ENCODE assay signal across 1 cellular context in the genomic region with DNA sequence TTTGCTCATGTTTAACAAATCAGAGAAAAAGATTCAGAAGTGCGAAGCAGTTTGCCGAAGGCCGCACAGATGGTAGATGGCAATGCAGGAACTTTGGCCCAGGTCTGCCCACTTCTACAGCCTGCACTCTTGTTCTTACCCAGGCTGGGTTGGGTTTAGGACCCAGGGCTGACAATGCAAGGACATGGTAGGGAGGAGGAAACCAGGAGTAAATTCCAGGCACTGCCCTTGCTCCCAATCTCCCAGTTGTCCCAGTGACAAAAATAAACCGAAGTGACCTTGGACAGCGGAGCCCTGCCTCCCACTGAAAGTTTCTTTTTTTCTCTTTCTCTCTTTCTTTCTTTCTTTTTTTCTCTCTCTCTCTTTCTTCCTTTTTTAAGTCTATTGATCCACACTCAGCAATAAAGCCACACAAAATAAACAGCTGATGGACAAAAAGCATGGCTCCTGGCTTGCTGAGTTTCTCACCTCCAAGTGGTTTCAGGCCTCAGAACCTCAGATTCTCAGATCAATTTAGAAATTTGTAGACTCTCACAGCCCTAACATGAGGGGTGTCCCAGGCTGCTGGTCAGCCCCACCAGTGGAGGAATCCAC.
TF ChIP-seq lines count a peak whose summit lies in the region.

No MANE protein-coding gene starts in this region.

TF ChIP-seq in HepG2, 621 proteins besides CTCF, POLR2A, EP300 and RAD21 (continued from another document and continues in another):
- TF ChIP-seq, protein P1, sequence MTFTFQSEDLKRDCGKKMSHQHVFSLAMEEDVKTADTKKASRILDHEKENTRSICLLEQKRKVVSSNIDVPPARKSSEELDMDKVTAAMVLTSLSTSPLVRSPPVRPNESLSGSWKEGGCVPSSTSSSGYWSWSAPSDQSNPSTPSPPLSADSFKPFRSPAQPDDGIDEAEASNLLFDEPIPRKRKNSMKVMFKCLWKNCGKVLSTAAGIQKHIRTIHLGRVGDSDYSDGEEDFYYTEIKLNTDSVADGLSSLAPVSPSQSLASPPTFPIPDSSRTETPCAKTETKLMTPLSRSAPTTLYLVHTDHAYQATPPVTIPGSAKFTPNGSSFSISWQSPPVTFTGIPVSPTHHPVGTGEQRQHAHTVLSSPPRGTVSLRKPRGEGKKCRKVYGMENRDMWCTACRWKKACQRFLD (CRISPR knock-in tag; IDR thresholded peaks at IDR 0.05; ENCODE audit: borderline replicate concordance) = no peak
- no peak for TF ChIP-seq ZNF33B (CRISPR knock-in tag; IDR thresholded peaks at IDR 0.05)
- TF ChIP-seq MXD4 (CRISPR knock-in tag; IDR thresholded peaks at IDR 0.05) = 0 out of 2 replicates have a peak, but pooled peaks have one; percentile 10
- TF ChIP-seq ASH2L (IDR thresholded peaks at IDR 0.05; ENCODE audit: insufficient read length, low read depth, low read length) = no peak
- TF ChIP-seq HNF4G (IDR thresholded peaks at IDR 0.05; ENCODE audit: borderline replicate concordance, low read depth, low read length) = peak; percentile 57; the same call in 1 of the 2 replicates
- TF ChIP-seq HNF4G (CRISPR knock-in tag; IDR thresholded peaks at IDR 0.05; ENCODE audit: borderline replicate concordance, low read depth) = no peak
- 0 out of 2 replicates have a peak, but pooled peaks have one; percentile 28 for TF ChIP-seq ZSCAN22 (CRISPR knock-in tag; IDR thresholded peaks at IDR 0.05)
- TF ChIP-seq ESRRA (CRISPR knock-in tag; IDR thresholded peaks at IDR 0.05; ENCODE audit: low read depth) = 0 out of 2 replicates have a peak, but pooled peaks have one; percentile 17
- TF ChIP-seq, protein P2, sequence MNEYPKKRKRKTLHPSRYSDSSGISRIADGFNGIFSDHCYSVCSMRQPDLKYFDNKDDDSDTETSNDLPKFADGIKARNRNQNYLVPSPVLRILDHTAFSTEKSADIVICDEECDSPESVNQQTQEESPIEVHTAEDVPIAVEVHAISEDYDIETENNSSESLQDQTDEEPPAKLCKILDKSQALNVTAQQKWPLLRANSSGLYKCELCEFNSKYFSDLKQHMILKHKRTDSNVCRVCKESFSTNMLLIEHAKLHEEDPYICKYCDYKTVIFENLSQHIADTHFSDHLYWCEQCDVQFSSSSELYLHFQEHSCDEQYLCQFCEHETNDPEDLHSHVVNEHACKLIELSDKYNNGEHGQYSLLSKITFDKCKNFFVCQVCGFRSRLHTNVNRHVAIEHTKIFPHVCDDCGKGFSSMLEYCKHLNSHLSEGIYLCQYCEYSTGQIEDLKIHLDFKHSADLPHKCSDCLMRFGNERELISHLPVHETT (CRISPR knock-in tag; conservative IDR thresholded peaks at IDR 0.05) = no peak
- no peak for TF ChIP-seq KDM5B (CRISPR knock-in tag; IDR thresholded peaks at IDR 0.05; ENCODE audit: borderline replicate concordance)
- no peak for TF ChIP-seq ZNF569 (CRISPR knock-in tag; IDR thresholded peaks at IDR 0.05; ENCODE audit: borderline replicate concordance)
- no peak for TF ChIP-seq ZNF34 (CRISPR knock-in tag; IDR thresholded peaks at IDR 0.05; ENCODE audit: borderline replicate concordance)
- no peak for TF ChIP-seq SOX13 (IDR thresholded peaks at IDR 0.05)
- TF ChIP-seq SOX13 (CRISPR knock-in tag; conservative IDR thresholded peaks at IDR 0.05 in 1 of 2, IDR thresholded peaks at IDR 0.05 in 1 of 2) = peak in 1 of 2 experiments; percentile 83; a peak in 2 of 4 replicates
- TF ChIP-seq KAT8 (CRISPR knock-in tag; IDR thresholded peaks at IDR 0.05) = 0 out of 2 replicates have a peak, but pooled peaks have one; percentile 48
- TF ChIP-seq ZNF121 (CRISPR knock-in tag; IDR thresholded peaks at IDR 0.05) = no peak
- TF ChIP-seq, protein P3, sequence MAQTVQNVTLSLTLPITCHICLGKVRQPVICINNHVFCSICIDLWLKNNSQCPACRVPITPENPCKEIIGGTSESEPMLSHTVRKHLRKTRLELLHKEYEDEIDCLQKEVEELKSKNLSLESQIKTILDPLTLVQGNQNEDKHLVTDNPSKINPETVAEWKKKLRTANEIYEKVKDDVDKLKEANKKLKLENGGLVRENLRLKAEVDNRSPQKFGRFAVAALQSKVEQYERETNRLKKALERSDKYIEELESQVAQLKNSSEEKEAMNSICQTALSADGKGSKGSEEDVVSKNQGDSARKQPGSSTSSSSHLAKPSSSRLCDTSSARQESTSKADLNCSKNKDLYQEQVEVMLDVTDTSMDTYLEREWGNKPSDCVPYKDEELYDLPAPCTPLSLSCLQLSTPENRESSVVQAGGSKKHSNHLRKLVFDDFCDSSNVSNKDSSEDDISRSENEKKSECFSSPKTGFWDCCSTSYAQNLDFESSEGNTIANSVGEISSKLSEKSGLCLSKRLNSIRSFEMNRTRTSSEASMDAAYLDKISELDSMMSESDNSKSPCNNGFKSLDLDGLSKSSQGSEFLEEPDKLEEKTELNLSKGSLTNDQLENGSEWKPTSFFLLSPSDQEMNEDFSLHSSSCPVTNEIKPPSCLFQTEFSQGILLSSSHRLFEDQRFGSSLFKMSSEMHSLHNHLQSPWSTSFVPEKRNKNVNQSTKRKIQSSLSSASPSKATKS (CRISPR knock-in tag; IDR thresholded peaks at IDR 0.05) = no peak
- no peak for TF ChIP-seq ZEB1 (IDR thresholded peaks at IDR 0.05; ENCODE audit: insufficient replicate concordance, low read depth)
- peak; percentile 63 for TF ChIP-seq RARA (CRISPR knock-in tag; IDR thresholded peaks at IDR 0.05)
- TF ChIP-seq, protein P4, sequence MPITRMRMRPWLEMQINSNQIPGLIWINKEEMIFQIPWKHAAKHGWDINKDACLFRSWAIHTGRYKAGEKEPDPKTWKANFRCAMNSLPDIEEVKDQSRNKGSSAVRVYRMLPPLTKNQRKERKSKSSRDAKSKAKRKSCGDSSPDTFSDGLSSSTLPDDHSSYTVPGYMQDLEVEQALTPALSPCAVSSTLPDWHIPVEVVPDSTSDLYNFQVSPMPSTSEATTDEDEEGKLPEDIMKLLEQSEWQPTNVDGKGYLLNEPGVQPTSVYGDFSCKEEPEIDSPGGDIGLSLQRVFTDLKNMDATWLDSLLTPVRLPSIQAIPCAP (CRISPR knock-in tag; IDR thresholded peaks at IDR 0.05; ENCODE audit: low read depth) = no peak
- TF ChIP-seq SOX5 (CRISPR knock-in tag; IDR thresholded peaks at IDR 0.05; ENCODE audit: borderline replicate concordance) = peak; percentile 66; the same call in 1 of the 2 replicates
- no peak for TF ChIP-seq HDAC6 (IDR thresholded peaks at IDR 0.05; ENCODE audit: low read depth, low read length)
- TF ChIP-seq REXO4 (CRISPR knock-in tag; IDR thresholded peaks at IDR 0.05; ENCODE audit: borderline replicate concordance) = no peak
- 0 out of 2 replicates have a peak, but pooled peaks have one; percentile 65 for TF ChIP-seq ZNF333 (CRISPR knock-in tag; IDR thresholded peaks at IDR 0.05; ENCODE audit: borderline replicate concordance)
- peak; percentile 61; the same call in 1 of the 2 replicates for TF ChIP-seq PPARG (CRISPR knock-in tag; conservative IDR thresholded peaks at IDR 0.05)
- TF ChIP-seq ZFP62 (CRISPR knock-in tag; IDR thresholded peaks at IDR 0.05) = no peak
- TF ChIP-seq KDM6A (CRISPR knock-in tag; IDR thresholded peaks at IDR 0.05; ENCODE audit: low read depth) = no peak
- TF ChIP-seq SRSF1 (optimal IDR thresholded peaks at IDR 0.05; ENCODE audit: low read depth, low read length) = no peak
- TF ChIP-seq, protein P5, sequence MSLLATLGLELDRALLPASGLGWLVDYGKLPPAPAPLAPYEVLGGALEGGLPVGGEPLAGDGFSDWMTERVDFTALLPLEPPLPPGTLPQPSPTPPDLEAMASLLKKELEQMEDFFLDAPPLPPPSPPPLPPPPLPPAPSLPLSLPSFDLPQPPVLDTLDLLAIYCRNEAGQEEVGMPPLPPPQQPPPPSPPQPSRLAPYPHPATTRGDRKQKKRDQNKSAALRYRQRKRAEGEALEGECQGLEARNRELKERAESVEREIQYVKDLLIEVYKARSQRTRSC (CRISPR knock-in tag; IDR thresholded peaks at IDR 0.05; ENCODE audit: low read depth) = no peak
- TF ChIP-seq FOXO1 (CRISPR knock-in tag; IDR thresholded peaks at IDR 0.05) = 0 out of 2 replicates have a peak, but pooled peaks have one; percentile 23
- TF ChIP-seq ZNF850 (CRISPR knock-in tag; conservative IDR thresholded peaks at IDR 0.05) = no peak
- TF ChIP-seq, protein P6, sequence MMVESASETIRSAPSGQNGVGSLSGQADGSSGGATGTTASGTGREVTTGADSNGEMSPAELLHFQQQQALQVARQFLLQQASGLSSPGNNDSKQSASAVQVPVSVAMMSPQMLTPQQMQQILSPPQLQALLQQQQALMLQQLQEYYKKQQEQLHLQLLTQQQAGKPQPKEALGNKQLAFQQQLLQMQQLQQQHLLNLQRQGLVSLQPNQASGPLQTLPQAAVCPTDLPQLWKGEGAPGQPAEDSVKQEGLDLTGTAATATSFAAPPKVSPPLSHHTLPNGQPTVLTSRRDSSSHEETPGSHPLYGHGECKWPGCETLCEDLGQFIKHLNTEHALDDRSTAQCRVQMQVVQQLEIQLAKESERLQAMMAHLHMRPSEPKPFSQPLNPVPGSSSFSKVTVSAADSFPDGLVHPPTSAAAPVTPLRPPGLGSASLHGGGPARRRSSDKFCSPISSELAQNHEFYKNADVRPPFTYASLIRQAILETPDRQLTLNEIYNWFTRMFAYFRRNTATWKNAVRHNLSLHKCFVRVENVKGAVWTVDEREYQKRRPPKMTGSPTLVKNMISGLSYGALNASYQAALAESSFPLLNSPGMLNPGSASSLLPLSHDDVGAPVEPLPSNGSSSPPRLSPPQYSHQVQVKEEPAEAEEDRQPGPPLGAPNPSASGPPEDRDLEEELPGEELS (CRISPR knock-in tag; IDR thresholded peaks at IDR 0.05) = peak; percentile 75
- TF ChIP-seq NCOA2 (CRISPR knock-in tag; IDR thresholded peaks at IDR 0.05) = peak; percentile 81
- TF ChIP-seq, protein P7, sequence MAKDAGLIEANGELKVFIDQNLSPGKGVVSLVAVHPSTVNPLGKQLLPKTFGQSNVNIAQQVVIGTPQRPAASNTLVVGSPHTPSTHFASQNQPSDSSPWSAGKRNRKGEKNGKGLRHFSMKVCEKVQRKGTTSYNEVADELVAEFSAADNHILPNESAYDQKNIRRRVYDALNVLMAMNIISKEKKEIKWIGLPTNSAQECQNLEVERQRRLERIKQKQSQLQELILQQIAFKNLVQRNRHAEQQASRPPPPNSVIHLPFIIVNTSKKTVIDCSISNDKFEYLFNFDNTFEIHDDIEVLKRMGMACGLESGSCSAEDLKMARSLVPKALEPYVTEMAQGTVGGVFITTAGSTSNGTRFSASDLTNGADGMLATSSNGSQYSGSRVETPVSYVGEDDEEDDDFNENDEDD (CRISPR knock-in tag; IDR thresholded peaks at IDR 0.05; ENCODE audit: borderline replicate concordance) = no peak
- no peak for TF ChIP-seq ZBTB7A (CRISPR knock-in tag; IDR thresholded peaks at IDR 0.05)
- TF ChIP-seq NAIF1 (CRISPR knock-in tag; IDR thresholded peaks at IDR 0.05; ENCODE audit: borderline replicate concordance) = no peak
- TF ChIP-seq, protein P8, sequence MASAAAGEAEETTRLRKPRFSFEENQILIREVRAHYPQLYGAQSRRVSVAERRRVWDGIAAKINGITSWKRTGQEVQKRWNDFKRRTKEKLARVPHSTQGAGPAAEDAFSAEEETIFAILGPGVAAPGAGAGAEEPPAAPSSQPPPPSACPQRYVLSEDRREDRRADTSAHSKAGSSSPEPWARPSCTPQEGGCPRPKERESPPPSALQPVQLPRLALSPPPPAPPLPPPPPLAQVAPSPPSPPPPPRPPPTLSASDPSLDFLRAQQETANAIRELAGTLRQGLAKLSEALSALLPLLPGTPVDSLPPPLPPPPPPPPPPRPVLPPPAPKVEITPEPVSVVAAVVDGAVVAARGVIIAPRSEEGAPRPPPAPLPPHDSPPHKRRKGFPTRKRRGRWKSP (CRISPR knock-in tag; IDR thresholded peaks at IDR 0.05) = no peak
- TF ChIP-seq KDM1A (CRISPR knock-in tag; IDR thresholded peaks at IDR 0.05) = peak; percentile 69; the same call in 1 of the 2 replicates
- peak; percentile 71; the same call in 1 of the 2 replicates for TF ChIP-seq ZNF644 (CRISPR knock-in tag; IDR thresholded peaks at IDR 0.05; ENCODE audit: low read depth)
- TF ChIP-seq ZC3H13 (CRISPR knock-in tag; IDR thresholded peaks at IDR 0.05) = no peak
- no peak for TF ChIP-seq KLF6 (CRISPR knock-in tag; IDR thresholded peaks at IDR 0.05)
- TF ChIP-seq MEF2D (CRISPR knock-in tag; IDR thresholded peaks at IDR 0.05) = no peak
- TF ChIP-seq ZNF224 (CRISPR knock-in tag; IDR thresholded peaks at IDR 0.05) = no peak
- TF ChIP-seq, protein P9, sequence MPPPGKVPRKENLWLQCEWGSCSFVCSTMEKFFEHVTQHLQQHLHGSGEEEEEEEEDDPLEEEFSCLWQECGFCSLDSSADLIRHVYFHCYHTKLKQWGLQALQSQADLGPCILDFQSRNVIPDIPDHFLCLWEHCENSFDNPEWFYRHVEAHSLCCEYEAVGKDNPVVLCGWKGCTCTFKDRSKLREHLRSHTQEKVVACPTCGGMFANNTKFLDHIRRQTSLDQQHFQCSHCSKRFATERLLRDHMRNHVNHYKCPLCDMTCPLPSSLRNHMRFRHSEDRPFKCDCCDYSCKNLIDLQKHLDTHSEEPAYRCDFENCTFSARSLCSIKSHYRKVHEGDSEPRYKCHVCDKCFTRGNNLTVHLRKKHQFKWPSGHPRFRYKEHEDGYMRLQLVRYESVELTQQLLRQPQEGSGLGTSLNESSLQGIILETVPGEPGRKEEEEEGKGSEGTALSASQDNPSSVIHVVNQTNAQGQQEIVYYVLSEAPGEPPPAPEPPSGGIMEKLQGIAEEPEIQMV (CRISPR knock-in tag; IDR thresholded peaks at IDR 0.05; ENCODE audit: low read depth) = 0 out of 2 replicates have a peak, but pooled peaks have one; percentile 19
- TF ChIP-seq, protein P10, sequence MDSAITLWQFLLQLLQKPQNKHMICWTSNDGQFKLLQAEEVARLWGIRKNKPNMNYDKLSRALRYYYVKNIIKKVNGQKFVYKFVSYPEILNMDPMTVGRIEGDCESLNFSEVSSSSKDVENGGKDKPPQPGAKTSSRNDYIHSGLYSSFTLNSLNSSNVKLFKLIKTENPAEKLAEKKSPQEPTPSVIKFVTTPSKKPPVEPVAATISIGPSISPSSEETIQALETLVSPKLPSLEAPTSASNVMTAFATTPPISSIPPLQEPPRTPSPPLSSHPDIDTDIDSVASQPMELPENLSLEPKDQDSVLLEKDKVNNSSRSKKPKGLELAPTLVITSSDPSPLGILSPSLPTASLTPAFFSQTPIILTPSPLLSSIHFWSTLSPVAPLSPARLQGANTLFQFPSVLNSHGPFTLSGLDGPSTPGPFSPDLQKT (CRISPR knock-in tag; IDR thresholded peaks at IDR 0.05; ENCODE audit: borderline replicate concordance) = no peak
- no peak for TF ChIP-seq ZNF672 (CRISPR knock-in tag; IDR thresholded peaks at IDR 0.05)
- TF ChIP-seq ZFP1 (CRISPR knock-in tag; IDR thresholded peaks at IDR 0.05) = no peak
- no peak for TF ChIP-seq HNRNPLL (IDR thresholded peaks at IDR 0.05; ENCODE audit: low read depth, low read length, poor library complexity, severe bottlenecking)
- TF ChIP-seq, protein P11, sequence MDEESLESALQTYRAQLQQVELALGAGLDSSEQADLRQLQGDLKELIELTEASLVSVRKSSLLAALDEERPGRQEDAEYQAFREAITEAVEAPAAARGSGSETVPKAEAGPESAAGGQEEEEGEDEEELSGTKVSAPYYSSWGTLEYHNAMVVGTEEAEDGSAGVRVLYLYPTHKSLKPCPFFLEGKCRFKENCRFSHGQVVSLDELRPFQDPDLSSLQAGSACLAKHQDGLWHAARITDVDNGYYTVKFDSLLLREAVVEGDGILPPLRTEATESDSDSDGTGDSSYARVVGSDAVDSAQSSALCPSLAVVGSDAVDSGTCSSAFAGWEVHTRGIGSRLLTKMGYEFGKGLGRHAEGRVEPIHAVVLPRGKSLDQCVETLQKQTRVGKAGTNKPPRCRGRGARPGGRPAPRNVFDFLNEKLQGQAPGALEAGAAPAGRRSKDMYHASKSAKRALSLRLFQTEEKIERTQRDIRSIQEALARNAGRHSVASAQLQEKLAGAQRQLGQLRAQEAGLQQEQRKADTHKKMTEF (CRISPR knock-in tag; IDR thresholded peaks at IDR 0.05) = peak; percentile 47; the same call in 1 of the 2 replicates
- TF ChIP-seq ZFP82 (CRISPR knock-in tag; IDR thresholded peaks at IDR 0.05; ENCODE audit: borderline replicate concordance) = no peak
- 0 out of 2 replicates have a peak, but pooled peaks have one; percentile 36 for TF ChIP-seq SRY (CRISPR knock-in tag; IDR thresholded peaks at IDR 0.05)
- TF ChIP-seq MBD4 (IDR thresholded peaks at IDR 0.05; ENCODE audit: borderline replicate concordance, low read length) = no peak
